ENCODE assay signal across 17 cellular contexts in the genomic region with DNA sequence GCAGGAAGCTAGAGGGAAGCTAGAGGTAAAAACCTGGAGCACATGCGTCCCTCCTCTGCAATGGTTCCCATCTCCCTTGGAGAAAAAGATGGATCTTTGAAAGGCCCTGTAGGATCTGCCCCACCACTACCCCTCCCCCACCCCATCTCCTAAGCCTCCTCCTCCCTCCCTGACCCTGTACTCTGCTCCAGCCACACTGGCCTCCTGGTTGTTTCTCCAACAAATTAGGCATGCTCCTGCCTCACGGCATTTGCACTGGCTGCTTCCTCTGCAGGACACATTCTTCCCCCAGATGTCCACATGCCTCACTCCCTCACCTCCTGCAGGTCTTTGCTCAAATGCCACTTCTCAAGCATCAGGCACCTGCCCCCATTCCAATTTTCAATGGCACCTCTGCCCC. TPM values are rescaled to one million over a fixed set of nuclear protein-coding genes. Genes with fewer than 3 reads are reported as not detected.
A peak's percentile ranks its signal among the peaks of the same experiment; 100 is the strongest.
DNase-seq lines count a peak whose midpoint lies in the region; ATAC-seq, FAIRE-seq and TF ChIP-seq lines count a peak whose summit lies in the region.
"Had no signal": no experiment of that assay in that cellular context is flagged by ENCODE, and none has a peak within 500 bp of the region (broad histone marks: within the 10 kb centered on the region; RNA-seq: fewer than 3 reads in every experiment).

No MANE protein-coding gene starts in this region.

- in situ Hi-C loops in HepG2 (cut with HindIII; ENCODE audit: extremely low pct_ligation_motif_present, low pct_unique_long_range_greater_than_20kb), result no loop called here

- H3K9me3 Mint-ChIP-seq in neural progenitor cell, result no peaks in the 10 kb centered on the region

- peak overlapping the region; percentile 41 for H3K4me3 Mint-ChIP-seq in T-helper 17 cell
- H3K4me3 Mint-ChIP-seq in neural progenitor cell, result no peak overlapping the region
- H3K4me3 Mint-ChIP-seq: B cell had no signal

- H3K27me3 Mint-ChIP-seq in T-helper 17 cell (peaks cover 12% of the 10 kb centered on the region), neural progenitor cell (ENCODE audit: insufficient read depth, low read depth) (peaks cover 12% of the 10 kb centered on the region)
- H3K27me3 Mint-ChIP-seq: B cell had no signal

- H3K27ac ChIP-seq in HepG2 (ENCODE audit: extremely low read length, insufficient read depth, low read length) (no peak overlapping the region), right lobe of liver (no peak overlapping the region), neural progenitor cell (no peak overlapping the region), A673 (ENCODE audit: low read depth, low read length, poor library complexity, severe bottlenecking) (no peak overlapping the region)
- H3K27ac ChIP-seq: GM23248, Peyer's patch had no signal

- FAIRE-seq in HepG2 (lab: Jason Lieb, UNC), result no peak
- FAIRE-seq: A204.1, GM12891 had no signal

- CTCF ChIA-PET in HepG2 (lab: Yijun Ruan, JAX; ENCODE audit: low intra/inter-chr PET ratio, low total read pairs), result no interaction called here
- CTCF ChIA-PET in A673 (lab: Charles Lee), result interaction anchor here (1.8 kb wide), 1 partner anchor 88 kb away, joined by 3 read pairs; no protein-coding TSS in a partner anchor

- TF ChIP-seq CTCF in HepG2 (CRISPR knock-in tag; IDR thresholded peaks at IDR 0.05), result no peak
- TF ChIP-seq CTCF in right lobe of liver (IDR thresholded peaks at IDR 0.05), result no peak
- TF ChIP-seq CTCF in neural progenitor cell (IDR thresholded peaks at IDR 0.05), result no peak
- no peak for TF ChIP-seq CTCF in BE2C (IDR thresholded peaks at IDR 0.05; ENCODE audit: low read depth, low read length)
- no peak for TF ChIP-seq CTCF in A673 (conservative IDR thresholded peaks at IDR 0.05; ENCODE audit: low read depth, low read length)

- TF ChIP-seq EP300 in HepG2 (IDR thresholded peaks at IDR 0.05; ENCODE audit: low read depth in 2 of 2, low read length in 2 of 2) (no peak), HepG2 (CRISPR knock-in tag; IDR thresholded peaks at IDR 0.05; ENCODE audit: borderline replicate concordance) (no peak)

- POLR2A ChIA-PET in HepG2 (lab: Yijun Ruan, JAX), result interaction anchor here (1.4 kb wide), 1 partner anchor 86 kb away, joined by 6 read pairs; no protein-coding TSS in a partner anchor
- POLR2A ChIA-PET in A673 (lab: Charles Lee; ENCODE audit: low non-redundant PET), result no interaction called here

- no peak for TF ChIP-seq RAD21 in HepG2 (CRISPR knock-in tag; IDR thresholded peaks at IDR 0.05)

- H3K4me3 ChIP-seq in HepG2 (replicated peaks in 1 of 3; ENCODE audit: insufficient read depth in 1 of 3, low read depth in 2 of 3, low read length in 3 of 3) (no peak overlapping the region), right lobe of liver (no peak overlapping the region), neural progenitor cell (no peak overlapping the region), BE2C (ENCODE audit: low read depth, low read length) (no peak overlapping the region), A673 (ENCODE audit: low read depth, low read length, poor library complexity, severe bottlenecking) (no peak overlapping the region)
- H3K4me3 ChIP-seq: GM23248, Peyer's patch had no signal

- TF ChIP-seq POLR2A in HepG2 (IDR thresholded peaks at IDR 0.05; ENCODE audit: insufficient read depth in 1 of 2, low read depth in 2 of 2, low read length in 2 of 2) (no peak), right lobe of liver (IDR thresholded peaks at IDR 0.05) (no peak)

- H3K9ac ChIP-seq in HepG2 (ENCODE audit: insufficient read depth, low read depth, low read length) (no peak overlapping the region), neural progenitor cell (no peak overlapping the region)
- H3K9ac ChIP-seq: GM23248 had no signal

- H3K9me3 ChIP-seq in HepG2 (ENCODE audit: low read length), result no peaks in the 10 kb centered on the region
- H3K9me3 ChIP-seq in right lobe of liver, result no peaks in the 10 kb centered on the region
- no peaks in the 10 kb centered on the region for H3K9me3 ChIP-seq in T-helper 17 cell (ENCODE audit: control insufficient read depth, low read length, poor library complexity, severe bottlenecking)
- no peaks in the 10 kb centered on the region for H3K9me3 ChIP-seq in neural progenitor cell (ENCODE audit: low read depth)
- H3K9me3 ChIP-seq in BE2C, result no peaks in the 10 kb centered on the region
- H3K9me3 ChIP-seq in A673 (ENCODE audit: low read depth, low read length, poor library complexity, severe bottlenecking), result no peaks in the 10 kb centered on the region
- H3K9me3 ChIP-seq: Peyer's patch had no signal

- intact Hi-C loops in HepG2 (cut with micrococcal nuclease; ENCODE audit: unreplicated experiment), result no loop called here
- intact Hi-C loops in right lobe of liver (cut with DNase I), result loop anchor here in 1 of 2 donors (5.0 kb wide), 1 partner anchor 85 kb away; a partner anchor contains a TSS
- intact Hi-C loops in A673 (cut with micrococcal nuclease; ENCODE audit: unreplicated experiment), result no loop called here

- peaks cover 0 to 21% of the 10 kb centered on the region in 2 experiments; a peak in 1 of 5 replicates for H3K27me3 ChIP-seq in HepG2 (ENCODE audit: control insufficient read depth in 1 of 2, insufficient read depth in 2 of 2, low read length in 2 of 2)
- no peaks in the 10 kb centered on the region for H3K27me3 ChIP-seq in right lobe of liver
- H3K27me3 ChIP-seq in neural progenitor cell, result no peaks in the 10 kb centered on the region
- no peaks in the 10 kb centered on the region for H3K27me3 ChIP-seq in BE2C
- no peaks in the 10 kb centered on the region for H3K27me3 ChIP-seq in A673 (replicated peaks; ENCODE audit: insufficient read depth, low read depth, low read length, poor library complexity)
- H3K27me3 ChIP-seq: Peyer's patch had no signal

- H3K4me1 ChIP-seq in HepG2 (ENCODE audit: insufficient read depth, low read length) (peaks cover 57% of the 10 kb centered on the region), right lobe of liver (peaks cover 0 to 3% (median 0%) of the 10 kb centered on the region in 4 donors), neural progenitor cell (peaks cover 7% of the 10 kb centered on the region), BE2C (peaks cover 7% of the 10 kb centered on the region), A673 (ENCODE audit: insufficient read depth, low read length, poor library complexity, severe bottlenecking) (no peaks in the 10 kb centered on the region)

- WGBS in HepG2 (ENCODE audit: low lambda C conversion rate), result 34% methylated on average over 2 of the region's 2 CpGs
- 73% methylated on average over 2 of the region's 2 CpGs for WGBS in right lobe of liver (ENCODE audit: insufficient coverage, low coverage, low lambda C conversion rate, missing lambda C conversion rate)

- no TSS peak for BruUV-seq in HepG2 (replicated peaks; lab: Mats Ljungman, UMichigan)
- BruUV-seq in A673 (replicated peaks; lab: Mats Ljungman, UMichigan), result no TSS peak

- H3K27ac Mint-ChIP-seq in T-helper 17 cell (no peak overlapping the region), neural progenitor cell (peak overlapping the region; percentile 88)
- H3K27ac Mint-ChIP-seq: B cell had no signal

- H3K36me3 Mint-ChIP-seq in T-helper 17 cell (ENCODE audit: low read depth) (no peaks in the 10 kb centered on the region), neural progenitor cell (no peaks in the 10 kb centered on the region)

- peaks cover 4% of the 10 kb centered on the region for H3F3A ChIP-seq in neural progenitor cell (ENCODE audit: low read depth)

- peaks cover 7% of the 10 kb centered on the region for H3K4me1 Mint-ChIP-seq in T-helper 17 cell
- H3K4me1 Mint-ChIP-seq in neural progenitor cell, result peaks cover 22% of the 10 kb centered on the region

- H3K79me2 ChIP-seq in HepG2 (ENCODE audit: insufficient read depth, low read length) (no peaks in the 10 kb centered on the region), neural progenitor cell (ENCODE audit: low read depth) (no peaks in the 10 kb centered on the region)

- DNase-seq in HepG2 (ENCODE audit: low spot score) (no peak), right lobe of liver (no peak), T-helper 17 cell (no peak), neural progenitor cell (ENCODE audit: low spot score) (no peak), BE2C (no peak), A673 (ENCODE audit: low spot score) (no peak), NCI-H446 (lab: John Stamatoyannopoulos, UW) (no peak)
- DNase-seq: DMS79 treated with DMSO at 0.1 percent for 48 hours; GM23248; NCI-H1694 treated with DMSO at 0.1 percent for 48 hours; NCI-H2107; NCI-H510A; NK-92 treated with Interleukin-12 subunit alpha and Interleukin-12 subunit beta, amount 100 ng/mL, for 24 hours; Peyer's patch had no signal

- no peak overlapping the region for H3K4me2 ChIP-seq in HepG2 (ENCODE audit: low read depth, low read length)
- no peak overlapping the region for H3K4me2 ChIP-seq in neural progenitor cell

- H4K20me1 ChIP-seq in HepG2 (ENCODE audit: insufficient read depth, low read length) (no peaks in the 10 kb centered on the region), neural progenitor cell (ENCODE audit: low read depth) (no peaks in the 10 kb centered on the region)

- ATAC-seq in HepG2, result no peak
- ATAC-seq in right lobe of liver, result no peak
- ATAC-seq in T-helper 17 cell, result no peak

- no peaks in the 10 kb centered on the region for H3K36me3 ChIP-seq in HepG2 (replicated peaks in 1 of 2; ENCODE audit: control insufficient read depth in 1 of 2, insufficient read depth in 2 of 2, low read length in 2 of 2)
- H3K36me3 ChIP-seq in right lobe of liver, result no peaks in the 10 kb centered on the region
- H3K36me3 ChIP-seq in neural progenitor cell, result no peaks in the 10 kb centered on the region
- H3K36me3 ChIP-seq in BE2C, result no peaks in the 10 kb centered on the region
- no peaks in the 10 kb centered on the region for H3K36me3 ChIP-seq in A673 (ENCODE audit: insufficient read depth, low read length, poor library complexity, severe bottlenecking)
- H3K36me3 ChIP-seq: Peyer's patch had no signal

- H2AFZ ChIP-seq in HepG2 (ENCODE audit: low read length) (no peak overlapping the region), neural progenitor cell (replicated peaks) (no peak overlapping the region)
- H2AFZ ChIP-seq: GM23248 had no signal

RNA-seq across cellular contexts. Expression of a gene that starts 45.5 kb away (rescaled TPM):
- 81.3 and 85.1 TPM in 2 replicates for total RNA-seq in HepG2 (2016; rRNA removed; fragmentation: Illumina TruSeq; extraction: Trizol)
- total RNA-seq in HepG2 (2016; cell fraction: cytosol; rRNA removed; fragmentation: Illumina TruSeq; extraction: Trizol; ENCODE audit: low read depth), result 39.8 and 41.0 TPM in 2 replicates
- 75.7 and 82.4 TPM in 2 replicates for total RNA-seq in HepG2 (2016; cell fraction: insoluble cytoplasmic fraction; rRNA removed; fragmentation: Illumina TruSeq; extraction: Trizol)
- total RNA-seq in HepG2 (2016; cell fraction: membrane; rRNA removed; fragmentation: Illumina TruSeq; extraction: Trizol), result 77.9 and 85.1 TPM in 2 replicates
- 90.9 and 96.1 TPM in 2 replicates for total RNA-seq in HepG2 (2016; cell fraction: nucleus; rRNA removed; fragmentation: Illumina TruSeq; extraction: Trizol)
- 102 and 132 TPM in 2 replicates for polyA plus RNA-seq in HepG2 (2011; rRNA removed)
- polyA plus RNA-seq in HepG2 (2011; cell fraction: cytosol; rRNA removed), result 86.6 and 115 TPM in 2 replicates
- polyA plus RNA-seq in HepG2 (2011; cell fraction: nucleus; rRNA removed), result 112 and 127 TPM in 2 replicates
- polyA plus RNA-seq in HepG2 (2012), result 131 and 175 TPM in 2 replicates
- polyA plus RNA-seq in HepG2 (2016; cell fraction: cytosol; fragmentation: Illumina TruSeq; extraction: Trizol; ENCODE audit: low read depth), result 88.5 and 88.7 TPM in 2 replicates
- polyA plus RNA-seq in HepG2 (2016; cell fraction: insoluble cytoplasmic fraction; fragmentation: Illumina TruSeq; extraction: Trizol; ENCODE audit: low read depth), result 203 and 260 TPM in 2 replicates
- 179 and 185 TPM in 2 replicates for polyA plus RNA-seq in HepG2 (2016; cell fraction: membrane; fragmentation: Illumina TruSeq; extraction: Trizol; ENCODE audit: low read depth)
- polyA plus RNA-seq in HepG2 (2016; cell fraction: nucleus; fragmentation: Illumina TruSeq; extraction: Trizol; ENCODE audit: insufficient read depth, low read depth), result 152 and 171 TPM in 2 replicates
- 54.3 and 62.1 TPM in 2 replicates for polyA minus RNA-seq in HepG2 (2011; rRNA and poly(A)+ RNA removed; ENCODE audit: low replicate concordance)
- polyA minus RNA-seq in HepG2 (2011; cell fraction: cytosol; rRNA and poly(A)+ RNA removed), result 50.5 and 51.3 TPM in 2 replicates
- polyA minus RNA-seq in HepG2 (2011; cell fraction: nucleus; rRNA and poly(A)+ RNA removed), result 273 and 299 TPM in 2 replicates
- 10 to 100 TPM; 38.2 to 49.4 (median 44.3) TPM for total RNA-seq in right lobe of liver
- total RNA-seq in T-helper 17 cell, result 100 to 1,000 TPM; 124 to 151 TPM
- total RNA-seq in neural progenitor cell (ENCODE audit: low replicate concordance), result 121 and 143 TPM in 2 replicates
- 88.4 TPM for polyA plus RNA-seq in BE2C (2012; ENCODE audit: insufficient read depth, insufficient read length, low read depth)
- 169 and 203 TPM in 2 replicates for total RNA-seq in A673 (2021)
